22 cellular contexts compared by ENCODE assay signal in the genomic region with DNA sequence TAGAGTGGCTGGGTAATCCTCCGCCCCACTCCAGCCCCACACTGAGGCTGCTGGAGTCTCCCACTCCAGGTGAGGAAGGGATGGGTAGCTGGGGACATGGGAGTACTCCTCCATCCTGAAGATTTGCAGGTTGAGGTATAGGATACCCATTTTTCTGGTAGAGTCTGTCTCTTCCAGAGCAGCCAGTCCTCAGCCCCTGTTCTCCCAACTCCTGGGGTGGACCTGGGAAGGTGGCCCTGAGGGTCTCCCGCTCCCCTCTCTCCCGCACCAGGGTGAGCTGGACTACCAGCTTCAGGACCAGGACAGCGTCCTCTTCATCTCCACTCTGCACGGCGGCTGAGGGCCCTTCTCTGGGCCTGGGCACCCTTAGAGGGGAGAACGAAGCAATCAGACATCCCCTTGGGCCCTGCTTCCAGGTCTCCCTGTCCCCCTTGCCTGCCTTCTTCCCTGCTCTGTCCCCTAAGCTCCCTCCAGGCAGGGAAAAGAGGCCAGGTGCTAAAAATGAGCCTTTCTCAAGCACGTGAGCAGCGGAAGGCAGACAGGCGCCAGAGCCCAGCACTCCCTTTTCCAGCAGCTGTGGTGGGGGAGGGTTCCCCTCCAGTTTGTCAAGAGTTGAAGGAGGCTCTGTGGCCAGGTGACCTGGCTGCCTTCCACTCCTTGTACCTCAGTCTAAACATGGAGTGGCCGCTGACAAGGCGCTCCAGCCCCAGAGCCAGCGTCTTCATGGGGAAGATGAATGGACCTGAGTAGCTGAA. TPM values are rescaled to one million over a fixed set of nuclear protein-coding genes. Genes with fewer than 3 reads are reported as not detected.
DNase-seq lines count a peak whose midpoint lies in the region; ATAC-seq, FAIRE-seq and TF ChIP-seq lines count a peak whose summit lies in the region.
"Had no signal": no experiment of that assay in that cellular context is flagged by ENCODE, and none has a peak within 500 bp of the region (broad histone marks: within the 10 kb centered on the region; RNA-seq: fewer than 3 reads in every experiment).

No MANE protein-coding gene starts in this region.

- no peaks in the 10 kb centered on the region for H3K79me2 ChIP-seq in endothelial cell of umbilical vein (ENCODE audit: control insufficient read depth, insufficient read depth, low read length)

- no peak overlapping the region for H3K9ac ChIP-seq in endothelial cell of umbilical vein (replicated peaks; ENCODE audit: extremely low read depth, insufficient read depth, low read length)

- POLR2A ChIA-PET in endothelial cell of umbilical vein (lab: Charles Lee): no interaction called here

- no peak overlapping the region for H3K27ac ChIP-seq in endothelial cell of umbilical vein (ENCODE audit: insufficient read depth, low read depth, low read length)
- H3K27ac ChIP-seq: cardiac muscle cell, sigmoid colon, transverse colon had no signal

- no peak for TF ChIP-seq POLR2A in endothelial cell of umbilical vein (IDR thresholded peaks at IDR 0.05; ENCODE audit: low read depth, low read length)

- dilution Hi-C loops in endothelial cell of umbilical vein (cut with MboI; ENCODE audit: extremely low pct_ligation_motif_present, low sequenced_read_pairs): no loop called here

- TSS peak; percentile 63 for BruUV-seq in endothelial cell of umbilical vein (replicated peaks; lab: Mats Ljungman, UMichigan)

- H4K20me1 ChIP-seq in endothelial cell of umbilical vein (replicated peaks; ENCODE audit: control insufficient read depth, extremely low read depth, insufficient read depth, low read length): no peaks in the 10 kb centered on the region

- no peaks in the 10 kb centered on the region for H3K9me1 ChIP-seq in endothelial cell of umbilical vein (replicated peaks; ENCODE audit: control insufficient read depth, extremely low read depth, insufficient read depth, low read length)

- H3K27ac Mint-ChIP-seq in endothelial cell (ENCODE audit: unreplicated experiment): no peak overlapping the region
- H3K27ac Mint-ChIP-seq: activated naive CD8-positive, alpha-beta T cell treated with anti-CD3 and anti-CD28 coated beads for 36 hours; T-helper 2 cell treated with Interferon-gamma antibody and Interleukin-4, amounts not matched to agents 5 μg/mL and 100 μg/mL, for 36 hours had no signal

- no peaks in the 10 kb centered on the region for H3K27me3 ChIP-seq in endothelial cell of umbilical vein (ENCODE audit: control insufficient read depth in 2 of 2, insufficient read depth in 2 of 2, low read length in 2 of 2)
- H3K27me3 ChIP-seq: MG63, transverse colon had no signal

- H3K4me1 Mint-ChIP-seq in endothelial cell (ENCODE audit: unreplicated experiment): peaks cover 13% of the 10 kb centered on the region
- H3K4me1 Mint-ChIP-seq: activated naive CD8-positive, alpha-beta T cell treated with anti-CD3 and anti-CD28 coated beads for 36 hours had no signal

- no peak for FAIRE-seq in endothelial cell of umbilical vein (lab: Jason Lieb, UNC)
- FAIRE-seq: GM18507 had no signal

- intact Hi-C loops in left ventricle myocardium superior (cut with micrococcal nuclease) (no loop called here), Right ventricle myocardium inferior (cut with DNase I) (no loop called here), endothelial cell of umbilical vein (cut with micrococcal nuclease) (no loop called here)

- no peak overlapping the region for H2AFZ ChIP-seq in endothelial cell of umbilical vein (ENCODE audit: low read depth, low read length)

- no peak overlapping the region for H3K4me2 ChIP-seq in endothelial cell of umbilical vein (ENCODE audit: insufficient read depth, low read length)

- H3K9me3 Mint-ChIP-seq in endothelial cell (ENCODE audit: unreplicated experiment): no peaks in the 10 kb centered on the region
- H3K9me3 Mint-ChIP-seq: activated naive CD8-positive, alpha-beta T cell treated with anti-CD3 and anti-CD28 coated beads for 36 hours; T-helper 2 cell treated with Interferon-gamma antibody and Interleukin-4, amounts not matched to agents 5 μg/mL and 100 μg/mL, for 36 hours had no signal

- H3K27me3 Mint-ChIP-seq in endothelial cell (ENCODE audit: unreplicated experiment): peaks cover 21% of the 10 kb centered on the region
- H3K27me3 Mint-ChIP-seq: activated naive CD8-positive, alpha-beta T cell treated with anti-CD3 and anti-CD28 coated beads for 36 hours had no signal

- H3K36me3 ChIP-seq in endothelial cell of umbilical vein (ENCODE audit: control insufficient read depth in 2 of 2, extremely low read depth in 1 of 2, insufficient read depth in 2 of 2, low read length in 2 of 2): peaks cover 4 to 26% of the 10 kb centered on the region in 2 experiments

- H3K4me3 ChIP-seq in endothelial cell of umbilical vein (replicated peaks in 1 of 3; ENCODE audit: insufficient read depth in 1 of 3, low read depth in 1 of 3, low read length in 3 of 3): no peak overlapping the region
- H3K4me3 ChIP-seq: cardiac muscle cell, MG63, sigmoid colon, transverse colon had no signal

- no peaks in the 10 kb centered on the region for H3K9me3 ChIP-seq in endothelial cell of umbilical vein (replicated peaks; ENCODE audit: control insufficient read depth, insufficient read depth, low read length)
- H3K9me3 ChIP-seq: MG63, sigmoid colon, transverse colon had no signal

- CTCF ChIA-PET in endothelial cell of umbilical vein (lab: Charles Lee): interaction anchor here (1.0 to 2.7 kb wide), 3 partner anchors 21 to 49 kb away, joined by 4 to 12 read pairs (median 5); no protein-coding TSS in a partner anchor

- ATAC-seq in left ventricle myocardium superior: peak; percentile 64
- no peak for ATAC-seq in Right ventricle myocardium inferior
- no peak for ATAC-seq in HG03565 (IDR thresholded peaks at IDR 0.05; ENCODE audit: unreplicated experiment)

- peaks cover 26% of the 10 kb centered on the region for H3K36me3 Mint-ChIP-seq in endothelial cell (ENCODE audit: low read depth, unreplicated experiment)

- TF ChIP-seq CTCF in endothelial cell of umbilical vein (IDR thresholded peaks at IDR 0.05; ENCODE audit: extremely low read depth in 1 of 2, insufficient read depth in 1 of 2, low read depth in 1 of 2, low read length in 2 of 2) (no peak), endothelial cell (IDR thresholded peaks at IDR 0.05; ENCODE audit: unreplicated experiment) (no peak)

- DNase-seq in left ventricle myocardium superior: peak; percentile 41
- no peak for DNase-seq in Right ventricle myocardium inferior (ENCODE audit: missing footprints)
- peak; percentile 34 for DNase-seq in NCI-H524 treated with DMSO at 0.1 percent for 48 hours (lab: John Stamatoyannopoulos, UW)
- DNase-seq in endothelial cell of umbilical vein (ENCODE audit: low read depth, low spot score): no peak
- no peak for DNase-seq in cerebellar cortex (ENCODE audit: low spot score)
- no peak for DNase-seq in NCI-H226
- DNase-seq in endothelial cell (ENCODE audit: low spot score): no peak
- DNase-seq: activated CD4-positive, alpha-beta T cell treated with anti-CD3 and anti-CD28 coated beads, Interleukin-2, amount 50 U/mL, for 1 hour; activated naive CD8-positive, alpha-beta T cell treated with anti-CD3 and anti-CD28 coated beads for 36 hours; activated T-cell treated with anti-CD3 and anti-CD28 coated beads, Interleukin-2, amount 50 U/mL, for 1 hour; foreskin melanocyte; MG63; midbrain; NCI-H526; RPMI8226; sigmoid colon; stimulated activated CD4-positive, alpha-beta T cell treated with anti-CD3 and anti-CD28 coated beads, Interleukin-4, amount 100 ng/mL, for 24 hours; transverse colon had no signal

- no peaks in the 10 kb centered on the region for H3K4me1 ChIP-seq in endothelial cell of umbilical vein (ENCODE audit: control insufficient read depth, extremely low read depth, insufficient read depth, low read length)
- H3K4me1 ChIP-seq: sigmoid colon, transverse colon had no signal

- H3K4me3 Mint-ChIP-seq in endothelial cell (ENCODE audit: unreplicated experiment): no peak overlapping the region
- H3K4me3 Mint-ChIP-seq: activated naive CD8-positive, alpha-beta T cell treated with anti-CD3 and anti-CD28 coated beads for 36 hours; T-helper 2 cell treated with Interferon-gamma antibody and Interleukin-4, amounts not matched to agents 5 μg/mL and 100 μg/mL, for 36 hours had no signal

RNA-seq across cellular contexts. Expression of gene URM1, which starts 18.4 kb away (rescaled TPM):
- total RNA-seq in left ventricle myocardium superior: 51.6 TPM
- 52.9 TPM for total RNA-seq in Right ventricle myocardium inferior
- total RNA-seq in endothelial cell of umbilical vein: 100 and 101 TPM in 2 replicates
- polyA plus RNA-seq in endothelial cell of umbilical vein: 86.5 and 98.7 TPM in 2 replicates
- 92.3 and 99.9 TPM in 2 replicates for polyA plus RNA-seq in endothelial cell of umbilical vein (2011; cell fraction: cytosol; rRNA removed)
- 58.0 and 74.3 TPM in 2 replicates for polyA plus RNA-seq in endothelial cell of umbilical vein (2011; cell fraction: nucleus; rRNA removed)
- 106 and 119 TPM in 2 replicates for polyA plus RNA-seq in endothelial cell of umbilical vein (2012)
- 45.4 and 46.4 TPM in 2 replicates for polyA minus RNA-seq in endothelial cell of umbilical vein
- 28.7 TPM for polyA minus RNA-seq in endothelial cell of umbilical vein (2011; cell fraction: cytosol; rRNA and poly(A)+ RNA removed)
- polyA minus RNA-seq in endothelial cell of umbilical vein (2011; cell fraction: nucleus; rRNA and poly(A)+ RNA removed): 11.2 and 14.3 TPM in 2 replicates
- total RNA-seq in endothelial cell (ENCODE audit: unreplicated experiment): 96.1 TPM

RNA-seq across cellular contexts. Expression of gene CERCAM, which starts 31.1 kb away (rescaled TPM):
- total RNA-seq in left ventricle myocardium superior: 7.0 TPM
- total RNA-seq in Right ventricle myocardium inferior: 7.8 TPM
- total RNA-seq in endothelial cell of umbilical vein: 46.8 and 47.9 TPM in 2 replicates
- 77.8 and 105 TPM in 2 replicates for polyA plus RNA-seq in endothelial cell of umbilical vein
- 45.9 and 60.0 TPM in 2 replicates for polyA plus RNA-seq in endothelial cell of umbilical vein (2011; cell fraction: cytosol; rRNA removed)
- polyA plus RNA-seq in endothelial cell of umbilical vein (2011; cell fraction: nucleus; rRNA removed): 37.7 and 43.2 TPM in 2 replicates
- polyA plus RNA-seq in endothelial cell of umbilical vein (2012): 32.0 and 64.3 TPM in 2 replicates
- 31.3 and 32.9 TPM in 2 replicates for polyA minus RNA-seq in endothelial cell of umbilical vein
- polyA minus RNA-seq in endothelial cell of umbilical vein (2011; cell fraction: cytosol; rRNA and poly(A)+ RNA removed): not detected
- polyA minus RNA-seq in endothelial cell of umbilical vein (2011; cell fraction: nucleus; rRNA and poly(A)+ RNA removed): 10.1 and 15.7 TPM in 2 replicates
- total RNA-seq in endothelial cell (ENCODE audit: unreplicated experiment): 27.9 TPM

RNA-seq across cellular contexts. Expression of gene SLC27A4, which starts 49.2 kb away (rescaled TPM):
- total RNA-seq in left ventricle myocardium superior (19.4 TPM), Right ventricle myocardium inferior (19.2 TPM), endothelial cell of umbilical vein (35.0 and 36.9 TPM in 2 replicates), endothelial cell (ENCODE audit: unreplicated experiment) (23.0 TPM)
- polyA plus RNA-seq in endothelial cell of umbilical vein: 29.9 and 31.8 TPM in 2 replicates
- polyA plus RNA-seq in endothelial cell of umbilical vein (2011; cell fraction: cytosol; rRNA removed): 22.2 and 27.2 TPM in 2 replicates
- 27.5 and 29.6 TPM in 2 replicates for polyA plus RNA-seq in endothelial cell of umbilical vein (2011; cell fraction: nucleus; rRNA removed)
- 28.3 and 30.8 TPM in 2 replicates for polyA plus RNA-seq in endothelial cell of umbilical vein (2012)
- 36.0 and 40.1 TPM in 2 replicates for polyA minus RNA-seq in endothelial cell of umbilical vein
- polyA minus RNA-seq in endothelial cell of umbilical vein (2011; cell fraction: cytosol; rRNA and poly(A)+ RNA removed): 45.6 TPM
- polyA minus RNA-seq in endothelial cell of umbilical vein (2011; cell fraction: nucleus; rRNA and poly(A)+ RNA removed): 11.1 and 16.3 TPM in 2 replicates

Comparison
In these comparisons a context has a peak if more than half of its experiments do, and no peak if none do; other contexts are left out.
1. DNase-seq: peak in left ventricle myocardium superior (single experiment) and NCI-H524 treated with DMSO at 0.1 percent for 48 hours (single experiment); none in Right ventricle myocardium inferior (single experiment), endothelial cell of umbilical vein (single experiment), cerebellar cortex (single experiment), NCI-H226 (single experiment) and endothelial cell (single experiment).